ENCODE assay signal across 15 cellular contexts in the genomic region with DNA sequence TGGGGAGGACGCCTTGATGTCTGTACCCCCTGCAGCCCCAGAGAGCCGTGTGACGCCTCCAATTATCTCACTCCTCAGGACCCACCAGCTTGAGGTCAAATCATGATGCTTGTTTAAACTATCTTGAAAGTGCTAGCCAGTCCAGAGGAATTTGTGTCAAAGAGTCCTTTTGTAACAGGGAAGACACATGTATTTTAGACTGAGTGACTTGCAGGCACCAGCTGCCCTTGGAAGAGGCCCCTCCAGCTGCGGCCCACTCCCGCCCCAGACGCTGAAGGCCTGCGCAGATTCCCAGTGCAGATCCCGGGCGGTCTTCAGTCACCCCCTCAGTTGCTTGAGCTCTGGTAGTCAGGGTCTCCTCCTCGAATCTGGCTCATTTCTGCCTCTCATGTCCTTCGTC.
"Had no signal": no experiment of that assay in that cellular context is flagged by ENCODE, and none has a peak within 500 bp of the region (broad histone marks: within the 10 kb centered on the region; RNA-seq: fewer than 3 reads in every experiment).

No MANE protein-coding gene starts in this region.

- DNase-seq: activated CD4-positive, alpha-beta T cell treated with anti-CD3 and anti-CD28 coated beads, Interleukin-2, amount 50 U/mL, for 4 hours; activated CD4-positive, CD25-positive, alpha-beta regulatory T cell treated with anti-CD3 and anti-CD28 coated beads, Interleukin-2, amount 50 U/mL, for 72 hours; activated effector memory CD4-positive, alpha-beta T cell treated with Interleukin-2 at 50 U/mL for 16 hours; activated T-cell treated with anti-CD3 and anti-CD28 coated beads, Interleukin-2, amount 50 U/mL, for 1 hour; aorta; esophagus squamous epithelium; foreskin fibroblast; natural killer cell; SJCRH30; stomach; SW 1271; trophoblast cell had no signal

- H3K4me1 ChIP-seq: breast epithelium, SJCRH30 had no signal

- ATAC-seq: activated naive CD4-positive, alpha-beta T cell treated with anti-CD3 and anti-CD28 coated beads, Interleukin-2, amount 50 U/mL, for 72 hours; natural killer cell had no signal

- H3K9me3 ChIP-seq: breast epithelium, stomach had no signal

- H3K4me3 Mint-ChIP-seq: natural killer cell had no signal

- H3K36me3 ChIP-seq: breast epithelium, stomach had no signal

- H3K27ac ChIP-seq: breast epithelium, SJCRH30, stomach had no signal

- H3K4me3 ChIP-seq: breast epithelium, esophagus squamous epithelium, SJCRH30, skin epidermis, stomach had no signal

- H3K27ac Mint-ChIP-seq: natural killer cell had no signal

- H3K27me3 ChIP-seq: breast epithelium, esophagus squamous epithelium, SJCRH30, stomach had no signal

- H3K36me3 Mint-ChIP-seq: natural killer cell had no signal
